In the genomic region with DNA sequence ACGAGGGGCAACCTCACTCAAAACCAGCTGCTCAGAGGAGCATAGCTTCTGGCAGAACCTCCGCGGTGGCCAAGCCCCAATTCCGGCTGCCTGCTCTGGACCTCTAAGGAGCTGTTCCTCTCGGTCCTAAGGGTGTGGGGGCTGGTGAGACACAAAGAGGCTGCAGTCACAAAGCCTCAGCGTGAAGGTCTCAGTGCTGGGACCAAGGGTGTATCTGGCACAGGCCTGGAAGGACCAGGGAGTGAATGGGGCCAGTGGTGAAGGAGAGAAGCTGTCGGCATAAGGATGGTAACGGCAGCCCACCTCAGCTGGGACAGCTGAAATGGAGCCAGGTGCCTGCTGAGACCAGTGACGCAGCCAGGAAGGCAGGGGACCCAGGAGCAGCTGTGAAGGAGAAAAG, we compare ENCODE assay signal across 16 cellular contexts.
"Had no signal": no experiment of that assay in that cellular context is flagged by ENCODE, and none has a peak within 500 bp of the region (broad histone marks: within the 10 kb centered on the region; RNA-seq: fewer than 3 reads in every experiment).

No MANE protein-coding gene starts in this region.

- H3K27me3 Mint-ChIP-seq: activated B cell treated with CpG ODN at 0.5 μM for 24 hours; activated CD4-positive, alpha-beta T cell treated with anti-CD3 and anti-CD28 coated beads, Interleukin-2, amount 10 ng/mL, durations not matched to agents 24 days and 14 days; activated naive CD4-positive, alpha-beta T cell treated with anti-CD3 and anti-CD28 coated beads, Interleukin-2, amount 10 ng/mL, durations not matched to agents 7 days and 5 days had no signal

- H3K4me3 ChIP-seq: gastrocnemius medialis, hepatocyte, lung, tibial nerve had no signal

- DNase-seq: activated B cell treated with CpG ODN at 0.5 μM for 24 hours; activated CD4-positive, alpha-beta T cell treated with anti-CD3 and anti-CD28 coated beads, Interleukin-2, amount 10 ng/mL, durations not matched to agents 24 days and 14 days; activated naive CD4-positive, alpha-beta T cell treated with anti-CD3 and anti-CD28 coated beads, Interleukin-2, amount 10 ng/mL, durations not matched to agents 7 days and 5 days; central memory CD4-positive, alpha-beta T cell; effector memory CD4-positive, alpha-beta T cell; gastrocnemius medialis; naive B cell; stimulated activated CD4-positive, alpha-beta T cell treated with anti-CD3 and anti-CD28 coated beads, Interleukin-1b, Interleukin-23, amount 100 ng/mL, for 48 hours; stimulated activated naive B cell treated with anti-CD40 and anti-IgM and Interleukin-4, amounts not matched to agents 10 μg/mL and 1 μg/mL and 100 μg/mL, for 72 hours; T-helper 1 cell had no signal

- H3K27ac Mint-ChIP-seq: activated B cell treated with CpG ODN at 0.5 μM for 24 hours; activated CD4-positive, alpha-beta T cell treated with anti-CD3 and anti-CD28 coated beads, Interleukin-2, amount 10 ng/mL, durations not matched to agents 24 days and 14 days; activated naive CD4-positive, alpha-beta T cell treated with anti-CD3 and anti-CD28 coated beads, Interleukin-2, amount 10 ng/mL, durations not matched to agents 7 days and 5 days; activated T-helper 1 cell treated with anti-CD3 and anti-CD28 coated beads, Interleukin-12 subunit alpha, Interleukin-12 subunit beta, Interleukin-2, Interleukin-4 antibody, amounts not matched to agents 30 ng/mL and 10 ng/mL and 1 ng/mL, durations not matched to agents 14 hours and 24 hours and 36 hours; naive B cell; stimulated activated naive B cell treated with anti-CD40 and anti-IgM and Interleukin-4, amounts not matched to agents 10 μg/mL and 1 μg/mL and 100 μg/mL, for 72 hours had no signal

- H3K27ac ChIP-seq: epithelial cell of prostate, gastrocnemius medialis, hepatocyte, tibial nerve had no signal

- H3K36me3 Mint-ChIP-seq: activated naive CD4-positive, alpha-beta T cell treated with anti-CD3 and anti-CD28 coated beads, Interleukin-2, amount 10 ng/mL, durations not matched to agents 7 days and 5 days had no signal

- H3K9me3 ChIP-seq: gastrocnemius medialis had no signal

- H3K4me3 Mint-ChIP-seq: activated B cell treated with CpG ODN at 0.5 μM for 24 hours; activated CD4-positive, alpha-beta T cell treated with anti-CD3 and anti-CD28 coated beads, Interleukin-2, amount 10 ng/mL, durations not matched to agents 24 days and 14 days; activated naive CD4-positive, alpha-beta T cell treated with anti-CD3 and anti-CD28 coated beads, Interleukin-2, amount 10 ng/mL, durations not matched to agents 7 days and 5 days; activated T-helper 1 cell treated with anti-CD3 and anti-CD28 coated beads, Interleukin-12 subunit alpha, Interleukin-12 subunit beta, Interleukin-2, Interleukin-4 antibody, amounts not matched to agents 30 ng/mL and 10 ng/mL and 1 ng/mL, durations not matched to agents 14 hours and 24 hours and 36 hours; naive B cell; stimulated activated naive B cell treated with anti-CD40 and anti-IgM and Interleukin-4, amounts not matched to agents 10 μg/mL and 1 μg/mL and 100 μg/mL, for 72 hours had no signal

- H3K36me3 ChIP-seq: gastrocnemius medialis, tibial nerve had no signal

- H3K4me1 Mint-ChIP-seq: activated B cell treated with CpG ODN at 0.5 μM for 24 hours; activated CD4-positive, alpha-beta T cell treated with anti-CD3 and anti-CD28 coated beads, Interleukin-2, amount 10 ng/mL, durations not matched to agents 24 days and 14 days; activated naive CD4-positive, alpha-beta T cell treated with anti-CD3 and anti-CD28 coated beads, Interleukin-2, amount 10 ng/mL, durations not matched to agents 7 days and 5 days; naive B cell; stimulated activated naive B cell treated with anti-CD40 and anti-IgM and Interleukin-4, amounts not matched to agents 10 μg/mL and 1 μg/mL and 100 μg/mL, for 72 hours had no signal

- ATAC-seq: gastrocnemius medialis; right cardiac atrium; stimulated activated naive B cell treated with anti-CD40 and anti-IgM and Interleukin-4, amounts not matched to agents 10 μg/mL and 1 μg/mL and 100 μg/mL, for 72 hours had no signal

- H3K27me3 ChIP-seq: hepatocyte, tibial nerve had no signal
